ENCODE assay signal across 1 cellular context in genomic region chr2:55097462-55098410, GRCh38.
TF ChIP-seq lines count a peak whose summit lies in the region.

No MANE protein-coding gene starts in this region.

TF ChIP-seq in K562, 482 proteins besides CTCF, POLR2A, EP300 and RAD21 (continued from another document and continues in another):
- no peak for TF ChIP-seq HNRNPLL (IDR thresholded peaks at IDR 0.05; ENCODE audit: low read depth, low read length, poor library complexity, severe bottlenecking)
- no peak for TF ChIP-seq NBN (IDR thresholded peaks at IDR 0.05; ENCODE audit: low read depth)
- TF ChIP-seq MEIS2 (IDR thresholded peaks at IDR 0.05; ENCODE audit: partially characterized antibody) = peak; percentile 25
- no peak for TF ChIP-seq USF1 (CRISPR knock-in tag; IDR thresholded peaks at IDR 0.05)
- TF ChIP-seq ZEB2 (IDR thresholded peaks at IDR 0.05) = peak; percentile 67; the same call in 1 of the 2 replicates
- no peak for TF ChIP-seq TRIM28 (IDR thresholded peaks at IDR 0.05)
- TF ChIP-seq JUND (IDR thresholded peaks at IDR 0.05; ENCODE audit: borderline replicate concordance, low read depth, low read length) = 0 out of 2 replicates have a peak, but pooled peaks have one; percentile 5
- peak; percentile 44; the same call in 2 of the 3 replicates for TF ChIP-seq JUND (tag; IDR thresholded peaks at IDR 0.05; ENCODE audit: borderline replicate concordance, low read depth, low read length)
- 0 out of 2 replicates have a peak, but pooled peaks have one; percentile 33 for TF ChIP-seq POLR2H (tag; IDR thresholded peaks at IDR 0.05; ENCODE audit: low read depth)
- peak; percentile 76; the same call in 1 of the 2 replicates for TF ChIP-seq MTA3 (IDR thresholded peaks at IDR 0.05; ENCODE audit: borderline replicate concordance)
- TF ChIP-seq E2F1 (CRISPR knock-in tag; IDR thresholded peaks at IDR 0.05) = no peak
- TF ChIP-seq BRD9 (IDR thresholded peaks at IDR 0.05; ENCODE audit: low read depth, partially characterized antibody) = peak; percentile 26
- TF ChIP-seq PTTG1 (tag; IDR thresholded peaks at IDR 0.05; ENCODE audit: low read depth) = no peak
- no peak for TF ChIP-seq KLF13 (tag; IDR thresholded peaks at IDR 0.05; ENCODE audit: borderline replicate concordance, low read depth)
- no peak for TF ChIP-seq ZNF57 (CRISPR knock-in tag; IDR thresholded peaks at IDR 0.05)
- TF ChIP-seq ZNF140 (CRISPR knock-in tag; IDR thresholded peaks at IDR 0.05) = no peak
- 0 out of 2 replicates have a peak, but pooled peaks have one; percentile 14 for TF ChIP-seq ATF3 (IDR thresholded peaks at IDR 0.05)
- TF ChIP-seq ATF3 (CRISPR knock-in tag; conservative IDR thresholded peaks at IDR 0.05) = no peak
- TF ChIP-seq SMARCB1 (IDR thresholded peaks at IDR 0.05; ENCODE audit: insufficient read length, low read depth) = no peak
- no peak for TF ChIP-seq CHD4 (IDR thresholded peaks at IDR 0.05; ENCODE audit: insufficient read depth, insufficient replicate concordance, low read depth, low read length, poor library complexity, severe bottlenecking)
- TF ChIP-seq RBBP5 (IDR thresholded peaks at IDR 0.05; ENCODE audit: borderline replicate concordance, insufficient read depth, low read length, poor library complexity, severe bottlenecking) = peak; percentile 35
- TF ChIP-seq MTA1 (IDR thresholded peaks at IDR 0.05; ENCODE audit: borderline replicate concordance) = peak; percentile 68
- TF ChIP-seq THAP7 (CRISPR knock-in tag; IDR thresholded peaks at IDR 0.05) = no peak
- 0 out of 4 replicates have a peak, but pooled peaks of 1 of the 2 experiments have one; percentile 30 for TF ChIP-seq UBTF (IDR thresholded peaks at IDR 0.05; ENCODE audit: borderline replicate concordance in 1 of 2, low read depth in 2 of 2, low read length in 2 of 2)
- no peak for TF ChIP-seq SIN3B (IDR thresholded peaks at IDR 0.05; ENCODE audit: low read depth)
- peak; percentile 66; the same call in 1 of the 2 replicates for TF ChIP-seq ZNF175 (CRISPR knock-in tag; IDR thresholded peaks at IDR 0.05; ENCODE audit: low read depth)
- TF ChIP-seq HMG20A (CRISPR knock-in tag; conservative IDR thresholded peaks at IDR 0.05) = no peak
- TF ChIP-seq DPF2 (IDR thresholded peaks at IDR 0.05) = peak; percentile 45; the same call in 1 of the 2 replicates
- TF ChIP-seq C11orf30 (IDR thresholded peaks at IDR 0.05; ENCODE audit: low read depth) = no peak
- peak; percentile 2; the same call in 1 of the 2 replicates for TF ChIP-seq NFIC (IDR thresholded peaks at IDR 0.05)
- no peak for TF ChIP-seq PTRF (tag; IDR thresholded peaks at IDR 0.05)
- no peak for TF ChIP-seq GABPA (tag; conservative IDR thresholded peaks at IDR 0.05; ENCODE audit: low read depth)
- TF ChIP-seq SOX6 (IDR thresholded peaks at IDR 0.05) = peak; percentile 83
- TF ChIP-seq KDM4B (IDR thresholded peaks at IDR 0.05; ENCODE audit: borderline replicate concordance in 2 of 2, low read depth in 1 of 2) = no peak
- TF ChIP-seq BACH1 (tag; IDR thresholded peaks at IDR 0.05) = no peak
- no peak for TF ChIP-seq MCM7 (IDR thresholded peaks at IDR 0.05)
- TF ChIP-seq ZNF518B (CRISPR knock-in tag; IDR thresholded peaks at IDR 0.05) = no peak
- TF ChIP-seq ZNF282 (CRISPR knock-in tag; IDR thresholded peaks at IDR 0.05) = no peak
- TF ChIP-seq RFX1 (IDR thresholded peaks at IDR 0.05) = no peak
- TF ChIP-seq ZBTB8A (IDR thresholded peaks at IDR 0.05; ENCODE audit: partially characterized antibody) = no peak
- no peak for TF ChIP-seq CBX8 (IDR thresholded peaks at IDR 0.05; ENCODE audit: borderline replicate concordance, extremely low read depth, low read depth, low read length, poor library complexity, severe bottlenecking)
- TF ChIP-seq ARID1B (IDR thresholded peaks at IDR 0.05) = peak; percentile 59
- 0 out of 2 replicates have a peak, but pooled peaks have one; percentile 7 for TF ChIP-seq STAT5B (CRISPR knock-in tag; IDR thresholded peaks at IDR 0.05)
- TF ChIP-seq ATF4 (CRISPR knock-in tag; IDR thresholded peaks at IDR 0.05) = no peak
- no peak for TF ChIP-seq KAT2B (IDR thresholded peaks at IDR 0.05; ENCODE audit: low read depth, low read length)
- no peak for TF ChIP-seq XRCC4 (IDR thresholded peaks at IDR 0.05; ENCODE audit: extremely low read depth, insufficient read depth, insufficient read length)
- no peak for TF ChIP-seq TARDBP (IDR thresholded peaks at IDR 0.05)
- TF ChIP-seq ZNF253 (CRISPR knock-in tag; conservative IDR thresholded peaks at IDR 0.05) = no peak
- TF ChIP-seq MECOM (CRISPR knock-in tag; IDR thresholded peaks at IDR 0.05) = peak; percentile 7; the same call in 1 of the 2 replicates
- no peak for TF ChIP-seq ESRRA (IDR thresholded peaks at IDR 0.05; ENCODE audit: borderline replicate concordance, low read depth)
- TF ChIP-seq SMAD4 (CRISPR knock-in tag; conservative IDR thresholded peaks at IDR 0.05) = peak; percentile 64
- 0 out of 4 replicates have a peak, but pooled peaks of 1 of the 2 experiments have one; percentile 26 for TF ChIP-seq RCOR1 (IDR thresholded peaks at IDR 0.05; ENCODE audit: borderline replicate concordance in 1 of 2, low read depth in 2 of 2, low read length in 2 of 2)
- 0 out of 2 replicates have a peak, but pooled peaks have one; percentile 15 for TF ChIP-seq HEY1 (CRISPR knock-in tag; IDR thresholded peaks at IDR 0.05; ENCODE audit: borderline replicate concordance)
- TF ChIP-seq SREBF1 (IDR thresholded peaks at IDR 0.05; ENCODE audit: borderline replicate concordance, low read depth, low read length) = no peak
- TF ChIP-seq GABPB2 (CRISPR knock-in tag; conservative IDR thresholded peaks at IDR 0.05) = no peak
- peak; percentile 78 for TF ChIP-seq CTBP1 (IDR thresholded peaks at IDR 0.05; ENCODE audit: borderline replicate concordance)
- peak; percentile 35; the same call in 1 of the 2 replicates for TF ChIP-seq ATF7 (IDR thresholded peaks at IDR 0.05)
- 0 out of 4 replicates have a peak, but pooled peaks of 1 of the 2 experiments have one; percentile 9 for TF ChIP-seq NRF1 (conservative IDR thresholded peaks at IDR 0.05 in 1 of 2, IDR thresholded peaks at IDR 0.05 in 1 of 2)
- TF ChIP-seq TGIF2 (CRISPR knock-in tag; IDR thresholded peaks at IDR 0.05) = no peak
- TF ChIP-seq ZNF79 (CRISPR knock-in tag; IDR thresholded peaks at IDR 0.05; ENCODE audit: low read depth) = 0 out of 2 replicates have a peak, but pooled peaks have one; percentile 2
- no peak for TF ChIP-seq ZBTB5 (IDR thresholded peaks at IDR 0.05)
- TF ChIP-seq TFAP4 (CRISPR knock-in tag; IDR thresholded peaks at IDR 0.05; ENCODE audit: borderline replicate concordance) = peak; percentile 52; the same call in 1 of the 2 replicates
- no peak for TF ChIP-seq ZNF77 (CRISPR knock-in tag; IDR thresholded peaks at IDR 0.05)
- TF ChIP-seq U2AF2 (optimal IDR thresholded peaks at IDR 0.05; ENCODE audit: low read depth, low read length) = no peak
- no peak for TF ChIP-seq TOE1 (IDR thresholded peaks at IDR 0.05; ENCODE audit: borderline replicate concordance)
- no peak for TF ChIP-seq TOE1 (CRISPR knock-in tag; IDR thresholded peaks at IDR 0.05; ENCODE audit: borderline replicate concordance, low read depth)
- no peak for TF ChIP-seq BRD4 (IDR thresholded peaks at IDR 0.05)
